Comparison of ENCODE assay signal across 22 cellular contexts in genomic region chr11:70712471-70712870, GRCh38.
A peak's percentile ranks its signal among the peaks of the same experiment; 100 is the strongest.
DNase-seq lines count a peak whose midpoint lies in the region; ATAC-seq and TF ChIP-seq lines count a peak whose summit lies in the region.
"Had no signal": no experiment of that assay in that cellular context is flagged by ENCODE, and none has a peak within 500 bp of the region (broad histone marks: within the 10 kb centered on the region; RNA-seq: fewer than 3 reads in every experiment).

No MANE protein-coding gene starts in this region.

- peaks cover 100% of the 10 kb centered on the region for H3K27me3 ChIP-seq in left ventricle myocardium inferior (ENCODE audit: low read depth)
- H3K27me3 ChIP-seq in right atrium auricular region: no peaks in the 10 kb centered on the region
- no peaks in the 10 kb centered on the region for H3K27me3 ChIP-seq in RWPE2 (ENCODE audit: insufficient read depth, poor library complexity, severe bottlenecking)
- H3K27me3 ChIP-seq in subcutaneous abdominal adipose tissue (ENCODE audit: control insufficient read depth in 5 of 5, insufficient read depth in 4 of 5, low read length in 5 of 5): peaks cover 14 to 45% (median 29%) of the 10 kb centered on the region in 5 donors
- no peaks in the 10 kb centered on the region for H3K27me3 ChIP-seq in CD8-positive, alpha-beta T cell (ENCODE audit: insufficient read depth, low read length)
- H3K27me3 ChIP-seq: ascending aorta had no signal

- H3K36me3 Mint-ChIP-seq in CD8-positive, alpha-beta T cell: no peaks in the 10 kb centered on the region
- H3K36me3 Mint-ChIP-seq: CD8-positive, alpha-beta memory T cell had no signal

- H3K9ac ChIP-seq in subcutaneous abdominal adipose tissue (ENCODE audit: low read length in 5 of 5): no peak overlapping the region

- H3K4me1 Mint-ChIP-seq in CD8-positive, alpha-beta T cell (ENCODE audit: low read depth): peaks cover 1% of the 10 kb centered on the region
- H3K4me1 Mint-ChIP-seq: CD8-positive, alpha-beta memory T cell had no signal

- H3K4me3 Mint-ChIP-seq in CD8-positive, alpha-beta T cell: no peak overlapping the region
- H3K4me3 Mint-ChIP-seq: CD8-positive, alpha-beta memory T cell had no signal

- no peak for DNase-seq in left ventricle myocardium inferior
- DNase-seq in right atrium auricular region (ENCODE audit: low spot score): no peak
- peak; percentile 52 for DNase-seq in RWPE2 (ENCODE audit: low spot score)
- DNase-seq in iPS-NIHi7 (ENCODE audit: extremely low spot score): peak; percentile 56
- no peak for DNase-seq in amniotic stem cell (lab: John Stamatoyannopoulos, UW)
- no peak for DNase-seq in CD8-positive, alpha-beta T cell
- DNase-seq: activated CD4-positive, alpha-beta T cell treated with anti-CD3 and anti-CD28 coated beads for 48 hours; activated CD8-positive, alpha-beta memory T cell treated with anti-CD3 and anti-CD28 coated beads, Interleukin-2, amount 50 U/mL, for 48 hours; EL; KG1; left cardiac atrium; NCI-H1092; NCI-H2107; NCI-H524 treated with DMSO at 0.1 percent for 48 hours; stimulated activated CD4-positive, alpha-beta T cell treated with anti-CD3 and anti-CD28 coated beads, Interleukin-2, amount 100 ng/mL, for 24 hours; stomach had no signal

- H3K27me3 Mint-ChIP-seq in CD8-positive, alpha-beta T cell (ENCODE audit: low read depth): peaks cover 6% of the 10 kb centered on the region

- POLR2A ChIA-PET in CD8-positive, alpha-beta T cell (lab: Charles Lee): no interaction called here

- H3K36me3 ChIP-seq in left ventricle myocardium inferior (no peaks in the 10 kb centered on the region), right atrium auricular region (no peaks in the 10 kb centered on the region), RWPE2 (ENCODE audit: low read depth) (no peaks in the 10 kb centered on the region), subcutaneous abdominal adipose tissue (ENCODE audit: control insufficient read depth in 5 of 5, insufficient read depth in 5 of 5, low read length in 5 of 5) (no peaks in the 10 kb centered on the region)
- no peaks in the 10 kb centered on the region for H3K36me3 ChIP-seq in CD8-positive, alpha-beta T cell (ENCODE audit: insufficient read depth, low read length)
- H3K36me3 ChIP-seq: ascending aorta, HAP-1, stomach had no signal

- ATAC-seq in RWPE2 (ENCODE audit: low read depth): no peak
- ATAC-seq in CD8-positive, alpha-beta T cell: no peak
- no peak for ATAC-seq in HG02642 (IDR thresholded peaks at IDR 0.05; ENCODE audit: poor library complexity, unreplicated experiment)
- ATAC-seq: left cardiac atrium, SK-N-SH treated with all-trans-retinoic acid at 6 μM for 48 hours had no signal

- no peaks in the 10 kb centered on the region for H3K9me3 Mint-ChIP-seq in CD8-positive, alpha-beta T cell
- H3K9me3 Mint-ChIP-seq: CD8-positive, alpha-beta memory T cell had no signal

- TF ChIP-seq CTCF in left ventricle myocardium inferior (IDR thresholded peaks at IDR 0.05; ENCODE audit: borderline replicate concordance) (no peak), right atrium auricular region (IDR thresholded peaks at IDR 0.05) (no peak), RWPE2 (IDR thresholded peaks at IDR 0.05; ENCODE audit: poor library complexity, severe bottlenecking) (no peak)
- TF ChIP-seq CTCF in CD8-positive, alpha-beta T cell (IDR thresholded peaks at IDR 0.05): no peak

- H3K9me3 ChIP-seq in left ventricle myocardium inferior (replicated peaks): no peaks in the 10 kb centered on the region
- H3K9me3 ChIP-seq in right atrium auricular region: no peaks in the 10 kb centered on the region
- no peaks in the 10 kb centered on the region for H3K9me3 ChIP-seq in RWPE2 (ENCODE audit: severe bottlenecking)
- H3K9me3 ChIP-seq in subcutaneous abdominal adipose tissue (ENCODE audit: control insufficient read depth in 5 of 5, low read length in 5 of 5): no peaks in the 10 kb centered on the region
- H3K9me3 ChIP-seq in CD8-positive, alpha-beta T cell (ENCODE audit: low read length): no peaks in the 10 kb centered on the region
- H3K9me3 ChIP-seq: ascending aorta, HAP-1, stomach had no signal

- H3K27ac ChIP-seq in left ventricle myocardium inferior (replicated peaks) (no peak overlapping the region), right atrium auricular region (no peak overlapping the region), RWPE2 (ENCODE audit: poor library complexity, severe bottlenecking) (no peak overlapping the region), subcutaneous abdominal adipose tissue (ENCODE audit: low read depth, low read length) (no peak overlapping the region)
- no peak overlapping the region for H3K27ac ChIP-seq in CD8-positive, alpha-beta T cell (ENCODE audit: low read depth, low read length)
- H3K27ac ChIP-seq: ascending aorta, stomach had no signal

- H3K4me1 ChIP-seq in left ventricle myocardium inferior (no peaks in the 10 kb centered on the region), right atrium auricular region (no peaks in the 10 kb centered on the region), RWPE2 (ENCODE audit: insufficient read depth, poor library complexity, severe bottlenecking) (no peaks in the 10 kb centered on the region), subcutaneous abdominal adipose tissue (ENCODE audit: control insufficient read depth in 5 of 5, insufficient read depth in 5 of 5, low read length in 5 of 5) (peaks cover 0 to 30% (median 2%) of the 10 kb centered on the region in 5 donors)
- H3K4me1 ChIP-seq in CD8-positive, alpha-beta T cell (ENCODE audit: insufficient read depth, low read length): no peaks in the 10 kb centered on the region
- H3K4me1 ChIP-seq: ascending aorta, HAP-1 had no signal

- no peak overlapping the region for H3K27ac Mint-ChIP-seq in CD8-positive, alpha-beta T cell
- H3K27ac Mint-ChIP-seq: CD8-positive, alpha-beta memory T cell had no signal

- intact Hi-C loops in left ventricle myocardium inferior (cut with micrococcal nuclease): no loop called here
- intact Hi-C loops in CD8-positive, alpha-beta T cell (cut with DNase I, micrococcal nuclease): no loop called here

- CTCF ChIA-PET in CD8-positive, alpha-beta T cell (lab: Charles Lee): no interaction called here

- H3K4me3 ChIP-seq in left ventricle myocardium inferior (peak overlapping the region; percentile 17), right atrium auricular region (no peak overlapping the region), RWPE2 (ENCODE audit: severe bottlenecking) (no peak overlapping the region), subcutaneous abdominal adipose tissue (ENCODE audit: low read depth in 1 of 5, low read length in 5 of 5) (peak overlapping the region in 3 of 5 donors; percentile 32 to 45 (median 37))
- no peak overlapping the region for H3K4me3 ChIP-seq in CD8-positive, alpha-beta T cell (ENCODE audit: low read depth, low read length)
- H3K4me3 ChIP-seq: ascending aorta, HAP-1 had no signal

Comparison
In these comparisons a context has a peak if more than half of its experiments do, and no peak if none do; other contexts are left out.
1. H3K4me3 ChIP-seq: peak in left ventricle myocardium inferior (single experiment) and subcutaneous abdominal adipose tissue (3 of 5); none in right atrium auricular region (0 of 2), RWPE2 (single experiment) and CD8-positive, alpha-beta T cell (single experiment).
2. DNase-seq: peak in RWPE2 (single experiment) and iPS-NIHi7 (single experiment); none in left ventricle myocardium inferior (single experiment), right atrium auricular region (single experiment), amniotic stem cell (single experiment) and CD8-positive, alpha-beta T cell (0 of 7).